Comparison of ENCODE assay signal across 8 cellular contexts in genomic region chr12:82359115-82359478, GRCh38. TPM values are rescaled to one million over a fixed set of nuclear protein-coding genes. Genes with fewer than 3 reads are reported as not detected.
DNase-seq lines count a peak whose midpoint lies in the region; ATAC-seq and TF ChIP-seq lines count a peak whose summit lies in the region.

No MANE protein-coding gene starts in this region.

- peak overlapping the region; percentile 95 for H3K9ac ChIP-seq in Karpas-422 (ENCODE audit: low read length)

- peaks cover 17% of the 10 kb centered on the region; the same call in 1 of the 2 replicates for H3K36me3 ChIP-seq in Karpas-422 (ENCODE audit: insufficient read depth, low read length)

- H3K9me3 Mint-ChIP-seq in Calu3 (ENCODE audit: low read depth, unreplicated experiment) (no peaks in the 10 kb centered on the region), activated B cell treated with CpG ODN at 0.5 μM for 24 hours (no peaks in the 10 kb centered on the region), progenitor cell of endocrine pancreas (ENCODE audit: low read depth) (no peaks in the 10 kb centered on the region)

- H3K36me3 Mint-ChIP-seq in Calu3 (ENCODE audit: insufficient read depth, unreplicated experiment) (peaks cover 46% of the 10 kb centered on the region), activated B cell treated with CpG ODN at 0.5 μM for 24 hours (ENCODE audit: low read depth) (peaks cover 47% of the 10 kb centered on the region), progenitor cell of endocrine pancreas (ENCODE audit: insufficient read depth) (peaks cover 18% of the 10 kb centered on the region)

- peak overlapping the region; percentile 94 for H3K4me3 Mint-ChIP-seq in Calu3 (ENCODE audit: low read depth, unreplicated experiment)
- peak overlapping the region; percentile 98 for H3K4me3 Mint-ChIP-seq in activated B cell treated with CpG ODN at 0.5 μM for 24 hours
- H3K4me3 Mint-ChIP-seq in progenitor cell of endocrine pancreas (ENCODE audit: low read depth) = peak overlapping the region; percentile 100

- no peaks in the 10 kb centered on the region for H3K27me3 ChIP-seq in Karpas-422 (ENCODE audit: low read length)

- peak overlapping the region; percentile 85 for H3K4me2 ChIP-seq in Karpas-422 (ENCODE audit: low read depth, low read length, poor library complexity, severe bottlenecking)

- CTCF ChIA-PET in Calu3 (lab: Charles Lee) = interaction anchor here (1.2 to 1.8 kb wide), 7 partner anchors 45 to 710 kb away, joined by 3 to 8 read pairs (median 4); no protein-coding TSS in a partner anchor
- CTCF ChIA-PET in activated B cell treated with CpG ODN at 0.5 μM for 24 hours (lab: Charles Lee) = interaction anchor here (1.2 kb wide), 1 partner anchor 327 kb away, joined by 3 read pairs; no protein-coding TSS in a partner anchor

- no peak for TF ChIP-seq CTCF in Calu3 (IDR thresholded peaks at IDR 0.05; ENCODE audit: unreplicated experiment)
- TF ChIP-seq CTCF in activated B cell treated with CpG ODN at 0.5 μM for 24 hours (IDR thresholded peaks at IDR 0.05) = no peak
- TF ChIP-seq CTCF in progenitor cell of endocrine pancreas (IDR thresholded peaks at IDR 0.05; ENCODE audit: unreplicated experiment) = no peak

- H3K9me3 ChIP-seq in Karpas-422 (ENCODE audit: low read length) = no peaks in the 10 kb centered on the region

- H3K27me3 Mint-ChIP-seq in Calu3 (ENCODE audit: unreplicated experiment) = no peaks in the 10 kb centered on the region
- no peaks in the 10 kb centered on the region for H3K27me3 Mint-ChIP-seq in activated B cell treated with CpG ODN at 0.5 μM for 24 hours
- no peaks in the 10 kb centered on the region for H3K27me3 Mint-ChIP-seq in progenitor cell of endocrine pancreas

- H3K4me1 ChIP-seq in Karpas-422 (ENCODE audit: low read length) = peaks cover 49% of the 10 kb centered on the region

- intact Hi-C loops in Calu3 (cut with micrococcal nuclease; ENCODE audit: unreplicated experiment) = loop anchor here (1.0 to 10.0 kb wide), 2 partner anchors 268 to 904 kb away; no protein-coding TSS in a partner anchor
- intact Hi-C loops in activated B cell treated with CpG ODN at 0.5 μM for 24 hours (cut with micrococcal nuclease) = no loop called here

- BruUV-seq in Calu3 (replicated peaks; lab: Mats Ljungman, UMichigan) = no TSS peak

- no peak overlapping the region for H3K27ac ChIP-seq in Karpas-422 (ENCODE audit: low read length)

- H3K9me2 ChIP-seq in Karpas-422 (replicated peaks; ENCODE audit: insufficient read depth, low read length) = no peaks in the 10 kb centered on the region

- POLR2A ChIA-PET in activated B cell treated with CpG ODN at 0.5 μM for 24 hours (lab: Charles Lee) = interaction anchor here (1.9 kb wide), 1 partner anchor 327 kb away, joined by 24 read pairs; the partner anchor contains the start of gene TMTC2

- H3K4me1 Mint-ChIP-seq in Calu3 (ENCODE audit: low read depth, unreplicated experiment) (peaks cover 17% of the 10 kb centered on the region), activated B cell treated with CpG ODN at 0.5 μM for 24 hours (peaks cover 63% of the 10 kb centered on the region), progenitor cell of endocrine pancreas (ENCODE audit: low read depth) (peaks cover 18% of the 10 kb centered on the region)

- H3K4me3 ChIP-seq in Karpas-422 (ENCODE audit: low read length) = peak overlapping the region; percentile 97

- peak overlapping the region; percentile 55; the same call in 1 of the 2 replicates for H2AFZ ChIP-seq in Karpas-422 (ENCODE audit: low read length)

- peak; percentile 16 for DNase-seq in Calu3
- peak; percentile 69 for DNase-seq in Karpas-422
- no peak for DNase-seq in activated B cell treated with CpG ODN at 0.5 μM for 24 hours
- peak; percentile 7 for DNase-seq in glomerular visceral epithelial cell (ENCODE audit: extremely low spot score)
- DNase-seq in progenitor cell of endocrine pancreas (ENCODE audit: low spot score, unreplicated experiment) = no peak
- no peak for DNase-seq in HuH-7.5 (ENCODE audit: low spot score)
- DNase-seq in putamen (ENCODE audit: low spot score) = no peak

- H3K27ac Mint-ChIP-seq in Calu3 (ENCODE audit: unreplicated experiment) = peak overlapping the region; percentile 100
- H3K27ac Mint-ChIP-seq in activated B cell treated with CpG ODN at 0.5 μM for 24 hours = peak overlapping the region; percentile 97
- peak overlapping the region; percentile 100 for H3K27ac Mint-ChIP-seq in progenitor cell of endocrine pancreas

- ATAC-seq in GM19467 (IDR thresholded peaks at IDR 0.05; ENCODE audit: unreplicated experiment) (peak; percentile 8), activated B cell treated with CpG ODN at 0.5 μM for 24 hours (ENCODE audit: low read depth) (no peak)

- H3K79me2 ChIP-seq in Karpas-422 (ENCODE audit: low read length) = peaks cover 69% of the 10 kb centered on the region

- H4K20me1 ChIP-seq in Karpas-422 (ENCODE audit: insufficient read depth, low read depth, low read length) = peaks cover 19% of the 10 kb centered on the region; the same call in 1 of the 2 replicates

RNA-seq across cellular contexts. Expression of gene METTL25, which starts 0.8 kb away (rescaled TPM):
- total RNA-seq in Calu3 (2022) = 6.7 and 7.2 TPM in 2 replicates
- 15.9 and 31.6 TPM in 2 replicates for total RNA-seq in Karpas-422 (2014; rRNA removed; shearing (Covaris generic); ENCODE audit: low replicate concordance)
- total RNA-seq in activated B cell treated with CpG ODN at 0.5 μM for 24 hours = 14.0 and 17.1 TPM in 2 replicates
- 15.0 and 15.8 TPM in 2 replicates for total RNA-seq in progenitor cell of endocrine pancreas

RNA-seq across cellular contexts. Expression of gene CCDC59, which starts 0.9 kb away (rescaled TPM):
- total RNA-seq in Calu3 (2022) (51.7 and 55.8 TPM in 2 replicates), activated B cell treated with CpG ODN at 0.5 μM for 24 hours (48.9 and 50.3 TPM in 2 replicates), progenitor cell of endocrine pancreas (37.1 and 37.5 TPM in 2 replicates)
- 36.5 and 55.2 TPM in 2 replicates for total RNA-seq in Karpas-422 (2014; rRNA removed; shearing (Covaris generic); ENCODE audit: low replicate concordance)

Comparison
In these comparisons a context has a peak if more than half of its experiments do, and no peak if none do; other contexts are left out.
1. DNase-seq: peak in Calu3 (single experiment), Karpas-422 (single experiment) and glomerular visceral epithelial cell (single experiment); none in activated B cell treated with CpG ODN at 0.5 μM for 24 hours (single experiment), progenitor cell of endocrine pancreas (single experiment), HuH-7.5 (single experiment) and putamen (single experiment).
2. Peak in every context shown above with its lines, with median percentiles within 50 percentile points of each other: H3K27ac Mint-ChIP-seq and H3K4me3 Mint-ChIP-seq.